In the genomic region with DNA sequence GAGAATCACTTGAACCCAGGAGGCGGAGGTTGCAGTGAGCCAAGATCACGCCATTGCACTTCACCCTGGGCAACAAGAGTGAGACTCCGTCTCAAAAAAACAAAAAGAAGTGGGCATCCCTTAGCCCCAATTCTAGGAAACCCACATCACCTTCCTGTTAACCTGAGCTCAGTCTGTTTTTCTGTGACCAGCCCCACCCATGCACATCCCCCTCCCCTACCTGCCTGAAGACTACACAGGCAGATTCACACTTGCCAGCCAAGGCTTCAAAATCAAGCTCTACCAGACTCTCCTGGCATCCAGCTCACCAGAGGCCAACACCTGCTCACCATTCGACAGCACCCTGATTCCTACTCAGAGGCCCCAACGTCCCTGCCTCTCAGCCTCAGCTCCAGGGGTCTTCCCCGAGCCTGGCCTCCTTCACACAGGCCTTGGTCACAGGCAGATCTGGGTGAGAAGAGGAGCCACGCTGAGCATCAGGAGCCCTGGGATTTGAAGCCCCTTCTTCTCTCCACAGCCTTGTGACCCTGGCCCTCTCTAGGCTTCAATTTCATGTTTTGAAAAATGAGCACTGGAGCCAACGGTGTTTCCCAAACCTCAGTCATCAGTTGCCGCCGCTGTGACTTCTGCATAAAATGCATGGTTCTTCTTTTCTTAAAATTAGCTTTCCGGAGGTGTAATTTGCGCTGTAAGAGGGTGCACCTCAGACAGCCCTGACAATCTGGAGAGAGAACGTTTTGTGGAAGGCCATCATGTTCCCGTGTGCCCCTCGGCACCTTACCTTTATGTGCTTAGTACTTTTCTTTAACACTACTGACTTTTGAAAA, we compare ENCODE assay signal across 16 cellular contexts. TPM values are rescaled to one million over a fixed set of nuclear protein-coding genes. Genes with fewer than 3 reads are reported as not detected.
DNase-seq lines count a peak whose midpoint lies in the region; ATAC-seq lines count a peak whose summit lies in the region.
"Had no signal": no experiment of that assay in that cellular context is flagged by ENCODE, and none has a peak within 500 bp of the region (broad histone marks: within the 10 kb centered on the region; RNA-seq: fewer than 3 reads in every experiment).

No MANE protein-coding gene starts in this region.

- peak; percentile 57 for DNase-seq in activated naive CD4-positive, alpha-beta T cell treated with anti-CD3 and anti-CD28 coated beads, Interleukin-2, amount 10 ng/mL, durations not matched to agents 7 days and 5 days
- DNase-seq in activated naive CD4-positive, alpha-beta T cell treated with anti-CD3 and anti-CD28 coated beads, Interleukin-2, amount 50 U/mL, for 16 hours, result no peak
- DNase-seq in CD8-positive, alpha-beta memory T cell, result no peak
- DNase-seq in activated CD4-positive, alpha-beta memory T cell treated with anti-CD3 and anti-CD28 coated beads for 36 hours, result peak; percentile 39
- DNase-seq in effector memory CD8-positive, alpha-beta T cell, result no peak
- DNase-seq in NCI-H1930 (lab: John Stamatoyannopoulos, UW) (no peak), UCSD-AML1 (lab: John Stamatoyannopoulos, UW; ENCODE audit: unreplicated experiment) (no peak), NCI-H1092 treated with DMSO at 0.1 percent for 48 hours (lab: John Stamatoyannopoulos, UW) (no peak)
- DNase-seq: H9, Kasumi-1, NCI-H1417 treated with DMSO at 0.1 percent for 48 hours, NCI-H2029 treated with DMSO at 0.1 percent for 48 hours, NCI-H510A, SHP77 had no signal

- intact Hi-C loops in activated CD4-positive, alpha-beta memory T cell treated with anti-CD3 and anti-CD28 coated beads for 36 hours (cut with micrococcal nuclease), result no loop called here

- H3K27ac Mint-ChIP-seq in activated naive CD4-positive, alpha-beta T cell treated with anti-CD3 and anti-CD28 coated beads, Interleukin-2, amount 10 ng/mL, durations not matched to agents 7 days and 5 days, result peak overlapping the region; percentile 75
- H3K27ac Mint-ChIP-seq in CD8-positive, alpha-beta memory T cell, result peak overlapping the region; percentile 15 to 86 (median 64)
- H3K27ac Mint-ChIP-seq in activated CD4-positive, alpha-beta memory T cell treated with anti-CD3 and anti-CD28 coated beads for 36 hours, result peak overlapping the region; percentile 66
- peak overlapping the region; percentile 65 to 87 for H3K27ac Mint-ChIP-seq in effector memory CD8-positive, alpha-beta T cell

- no peak overlapping the region for H3K27ac ChIP-seq in CD8-positive, alpha-beta memory T cell (ENCODE audit: low read depth, low read length)

- H3K4me1 Mint-ChIP-seq in activated naive CD4-positive, alpha-beta T cell treated with anti-CD3 and anti-CD28 coated beads, Interleukin-2, amount 10 ng/mL, durations not matched to agents 7 days and 5 days, result peaks cover 45% of the 10 kb centered on the region
- peaks cover 23 to 44% (median 33%) of the 10 kb centered on the region in 3 donors for H3K4me1 Mint-ChIP-seq in CD8-positive, alpha-beta memory T cell
- H3K4me1 Mint-ChIP-seq in activated CD4-positive, alpha-beta memory T cell treated with anti-CD3 and anti-CD28 coated beads for 36 hours (ENCODE audit: low read depth), result peaks cover 28% of the 10 kb centered on the region
- H3K4me1 Mint-ChIP-seq in effector memory CD8-positive, alpha-beta T cell (ENCODE audit: low read depth in 2 of 2), result peaks cover 30 to 48% of the 10 kb centered on the region in 2 donors

- no peak overlapping the region for H3K4me3 ChIP-seq in CD8-positive, alpha-beta memory T cell (ENCODE audit: low read length)

- H3K27me3 ChIP-seq in CD8-positive, alpha-beta memory T cell (ENCODE audit: insufficient read depth, low read length, poor library complexity, severe bottlenecking), result no peaks in the 10 kb centered on the region
- H3K27me3 ChIP-seq: BE2C had no signal

- H3K4me3 Mint-ChIP-seq in activated naive CD4-positive, alpha-beta T cell treated with anti-CD3 and anti-CD28 coated beads, Interleukin-2, amount 10 ng/mL, durations not matched to agents 7 days and 5 days, result no peak overlapping the region
- H3K4me3 Mint-ChIP-seq in CD8-positive, alpha-beta memory T cell, result peak overlapping the region in 5 of 7 donors; percentile 23 to 68 (median 48)
- no peak overlapping the region for H3K4me3 Mint-ChIP-seq in activated CD4-positive, alpha-beta memory T cell treated with anti-CD3 and anti-CD28 coated beads for 36 hours
- H3K4me3 Mint-ChIP-seq in effector memory CD8-positive, alpha-beta T cell, result peak overlapping the region; percentile 50 to 62
- H3K4me3 Mint-ChIP-seq: H9 had no signal

- POLR2A ChIA-PET in CD8-positive, alpha-beta memory T cell (lab: Charles Lee), result no interaction called here
- POLR2A ChIA-PET in activated CD4-positive, alpha-beta memory T cell treated with anti-CD3 and anti-CD28 coated beads for 36 hours (lab: Charles Lee), result interaction anchor here (2.1 kb wide), 1 partner anchor 28 kb away, joined by 11 read pairs; no protein-coding TSS in a partner anchor

- no peaks in the 10 kb centered on the region for H3K9me3 Mint-ChIP-seq in activated naive CD4-positive, alpha-beta T cell treated with anti-CD3 and anti-CD28 coated beads, Interleukin-2, amount 10 ng/mL, durations not matched to agents 7 days and 5 days
- H3K9me3 Mint-ChIP-seq in CD8-positive, alpha-beta memory T cell, result no peaks in the 10 kb centered on the region
- no peaks in the 10 kb centered on the region for H3K9me3 Mint-ChIP-seq in activated CD4-positive, alpha-beta memory T cell treated with anti-CD3 and anti-CD28 coated beads for 36 hours
- H3K9me3 Mint-ChIP-seq in effector memory CD8-positive, alpha-beta T cell, result no peaks in the 10 kb centered on the region
- H3K9me3 Mint-ChIP-seq: H9 had no signal

- no peaks in the 10 kb centered on the region for H3K36me3 ChIP-seq in CD8-positive, alpha-beta memory T cell (ENCODE audit: insufficient read depth, low read length)
- H3K36me3 ChIP-seq: BE2C had no signal

- peaks cover 18% of the 10 kb centered on the region for H3K27me3 Mint-ChIP-seq in activated naive CD4-positive, alpha-beta T cell treated with anti-CD3 and anti-CD28 coated beads, Interleukin-2, amount 10 ng/mL, durations not matched to agents 7 days and 5 days
- peaks cover 0 to 2% of the 10 kb centered on the region in 2 donors for H3K27me3 Mint-ChIP-seq in CD8-positive, alpha-beta memory T cell
- H3K27me3 Mint-ChIP-seq in activated CD4-positive, alpha-beta memory T cell treated with anti-CD3 and anti-CD28 coated beads for 36 hours, result no peaks in the 10 kb centered on the region
- H3K27me3 Mint-ChIP-seq in effector memory CD8-positive, alpha-beta T cell, result no peaks in the 10 kb centered on the region

- H3K36me3 Mint-ChIP-seq in activated naive CD4-positive, alpha-beta T cell treated with anti-CD3 and anti-CD28 coated beads, Interleukin-2, amount 10 ng/mL, durations not matched to agents 7 days and 5 days, result peaks cover 2% of the 10 kb centered on the region
- H3K36me3 Mint-ChIP-seq in CD8-positive, alpha-beta memory T cell, result peaks cover 4 to 6% (median 6%) of the 10 kb centered on the region in 3 donors
- peaks cover 4% of the 10 kb centered on the region for H3K36me3 Mint-ChIP-seq in activated CD4-positive, alpha-beta memory T cell treated with anti-CD3 and anti-CD28 coated beads for 36 hours
- peaks cover 13% of the 10 kb centered on the region for H3K36me3 Mint-ChIP-seq in effector memory CD8-positive, alpha-beta T cell (ENCODE audit: insufficient read depth)

- CTCF ChIA-PET in activated naive CD4-positive, alpha-beta T cell treated with anti-CD3 and anti-CD28 coated beads, Interleukin-2, amount 10 ng/mL, durations not matched to agents 7 days and 5 days (lab: Charles Lee), result interaction anchor here (1.4 kb wide), 1 partner anchor 11 kb away, joined by 5 read pairs; no protein-coding TSS in a partner anchor
- CTCF ChIA-PET in CD8-positive, alpha-beta memory T cell (lab: Charles Lee), result no interaction called here
- CTCF ChIA-PET in activated CD4-positive, alpha-beta memory T cell treated with anti-CD3 and anti-CD28 coated beads for 36 hours (lab: Charles Lee), result interaction anchor here (1.2 kb wide), 1 partner anchor 98 kb away, joined by 4 read pairs; no protein-coding TSS in a partner anchor

- no peak for ATAC-seq in effector memory CD8-positive, alpha-beta T cell (replicated peaks)
- ATAC-seq: Panc1 had no signal

- H3K4me1 ChIP-seq in CD8-positive, alpha-beta memory T cell (ENCODE audit: insufficient read depth, low read length), result peaks cover 4% of the 10 kb centered on the region

- no peaks in the 10 kb centered on the region for H3K9me3 ChIP-seq in CD8-positive, alpha-beta memory T cell (ENCODE audit: low read length)
- H3K9me3 ChIP-seq: BE2C had no signal

RNA-seq across cellular contexts. Expression of a gene that starts 47.3 kb away (rescaled TPM):
- total RNA-seq in CD8-positive, alpha-beta memory T cell, result 10 to 100 TPM; 12.7 to 14.2 TPM
- 26.1 TPM for polyA plus RNA-seq in CD8-positive, alpha-beta memory T cell
- total RNA-seq in activated CD4-positive, alpha-beta memory T cell treated with anti-CD3 and anti-CD28 coated beads for 36 hours, result 10 to 100 TPM; 17.7 to 18.1 TPM

Comparison
In these comparisons a context has a peak if more than half of its experiments do, and no peak if none do; other contexts are left out.
1. DNase-seq: peak in activated naive CD4-positive, alpha-beta T cell treated with anti-CD3 and anti-CD28 coated beads, Interleukin-2, amount 10 ng/mL, durations not matched to agents 7 days and 5 days (single experiment) and activated CD4-positive, alpha-beta memory T cell treated with anti-CD3 and anti-CD28 coated beads for 36 hours (single experiment); none in activated naive CD4-positive, alpha-beta T cell treated with anti-CD3 and anti-CD28 coated beads, Interleukin-2, amount 50 U/mL, for 16 hours (single experiment), CD8-positive, alpha-beta memory T cell (0 of 5), effector memory CD8-positive, alpha-beta T cell (0 of 3), NCI-H1930 (0 of 2), UCSD-AML1 (single experiment) and NCI-H1092 treated with DMSO at 0.1 percent for 48 hours (single experiment).
2. H3K4me3 Mint-ChIP-seq: peak in CD8-positive, alpha-beta memory T cell (5 of 7) and effector memory CD8-positive, alpha-beta T cell (2 of 2); none in activated naive CD4-positive, alpha-beta T cell treated with anti-CD3 and anti-CD28 coated beads, Interleukin-2, amount 10 ng/mL, durations not matched to agents 7 days and 5 days (single experiment) and activated CD4-positive, alpha-beta memory T cell treated with anti-CD3 and anti-CD28 coated beads for 36 hours (single experiment).
3. Peak in every context shown above with its lines, with median percentiles within 50 percentile points of each other: H3K27ac Mint-ChIP-seq.